8 cellular contexts compared by ENCODE assay signal in genomic region chr1:47262787-47263413, GRCh38. TPM values are rescaled to one million over a fixed set of nuclear protein-coding genes. Genes with fewer than 3 reads are reported as not detected.
DNase-seq lines count a peak whose midpoint lies in the region; ATAC-seq, FAIRE-seq and TF ChIP-seq lines count a peak whose summit lies in the region.

No MANE protein-coding gene starts in this region.

- FAIRE-seq in H1 (lab: Jason Lieb, UNC), result peak; percentile 72

- H3K4ac ChIP-seq in H1 (replicated peaks; ENCODE audit: insufficient read length, low read depth, low read length), result no peak overlapping the region

- peaks cover 74% of the 10 kb centered on the region for H3K36me3 ChIP-seq in Loucy (ENCODE audit: insufficient read depth, low read length)
- peaks cover 0 to 36% (median 19%) of the 10 kb centered on the region in 4 experiments; a peak in 6 of 8 replicates for H3K36me3 ChIP-seq in H1 (ENCODE audit: control insufficient read depth in 2 of 4, insufficient read depth in 4 of 4, low read length in 3 of 4)
- H3K36me3 ChIP-seq in naive thymus-derived CD4-positive, alpha-beta T cell (ENCODE audit: control insufficient read depth in 2 of 3, insufficient read depth in 3 of 3, low read length in 3 of 3), result no peaks in the 10 kb centered on the region

- H3K23me2 ChIP-seq in H1 (ENCODE audit: low read depth, low read length), result 0 out of 2 replicates have a peak, but pooled peaks cover 2% of the 10 kb centered on the region

- no peak overlapping the region for H3K18ac ChIP-seq in H1 (ENCODE audit: extremely low read depth, low read length)

- no peak overlapping the region for H3K27ac Mint-ChIP-seq in naive thymus-derived CD4-positive, alpha-beta T cell

- H3K36me3 Mint-ChIP-seq in naive thymus-derived CD4-positive, alpha-beta T cell, result peaks cover 0 to 19% (median 0%) of the 10 kb centered on the region in 5 donors

- H3K27me3 ChIP-seq in Loucy (ENCODE audit: insufficient read depth, low read length, poor library complexity, severe bottlenecking), result no peaks in the 10 kb centered on the region
- no peaks in the 10 kb centered on the region for H3K27me3 ChIP-seq in H1 (replicated peaks in 1 of 4; ENCODE audit: control insufficient read depth in 3 of 4, extremely low read depth in 1 of 4, insufficient read depth in 3 of 4, low read length in 3 of 4)
- no peaks in the 10 kb centered on the region for H3K27me3 ChIP-seq in naive thymus-derived CD4-positive, alpha-beta T cell (ENCODE audit: control insufficient read depth in 2 of 2, insufficient read depth in 2 of 2, low read length in 2 of 2)

- peak; percentile 60 for ATAC-seq in naive thymus-derived CD4-positive, alpha-beta T cell

- no peak overlapping the region for H4K91ac ChIP-seq in H1 (replicated peaks; ENCODE audit: insufficient read length, low read length)

- TF ChIP-seq EP300 in H1 (IDR thresholded peaks at IDR 0.05; ENCODE audit: borderline replicate concordance in 1 of 2, low read depth in 2 of 2, low read length in 2 of 2), result no peak

- H2BK120ac ChIP-seq in H1 (replicated peaks; ENCODE audit: low read depth, low read length), result no peak overlapping the region

- H3K4me1 Mint-ChIP-seq in naive thymus-derived CD4-positive, alpha-beta T cell, result no peaks in the 10 kb centered on the region

- POLR2A ChIA-PET in H1 (lab: Charles Lee; ENCODE audit: partially characterized antibody), result interaction anchor here (0.7 to 1.1 kb wide), 5 partner anchors 13 to 84 kb away, joined by 3 to 5 read pairs (median 3); partner anchors contain the start of gene STIL
- POLR2A ChIA-PET in naive thymus-derived CD4-positive, alpha-beta T cell (lab: Charles Lee), result no interaction called here

- no peak overlapping the region for H2BK5ac ChIP-seq in H1 (ENCODE audit: low read depth, low read length)

- no peak overlapping the region for H2BK12ac ChIP-seq in H1 (ENCODE audit: low read depth, low read length)

- no peak overlapping the region for H2AK5ac ChIP-seq in H1 (ENCODE audit: low read depth, low read length)

- no peak overlapping the region for H3K23ac ChIP-seq in H1 (ENCODE audit: insufficient read length)

- H3K4me1 ChIP-seq in Loucy (ENCODE audit: insufficient read depth, low read length, poor library complexity, severe bottlenecking) (no peaks in the 10 kb centered on the region), H1 (replicated peaks in 1 of 4; ENCODE audit: control insufficient read depth in 3 of 4, insufficient read depth in 4 of 4, low read length in 3 of 4) (no peaks in the 10 kb centered on the region)
- no peaks in the 10 kb centered on the region for H3K4me1 ChIP-seq in naive thymus-derived CD4-positive, alpha-beta T cell (ENCODE audit: control insufficient read depth in 2 of 2, insufficient read depth in 2 of 2, low read length in 2 of 2)

- peak; percentile 70 to 76 for TF ChIP-seq RAD21 in H1 (IDR thresholded peaks at IDR 0.05 in 1 of 2, conservative IDR thresholded peaks at IDR 0.05 in 1 of 2; ENCODE audit: low read depth in 2 of 2, low read length in 2 of 2)

- H4K8ac ChIP-seq in H1 (ENCODE audit: extremely low read depth, insufficient read depth, low read length), result no peak overlapping the region

- no peak overlapping the region for H3K4me3 Mint-ChIP-seq in naive thymus-derived CD4-positive, alpha-beta T cell

- H3K56ac ChIP-seq in H1 (replicated peaks; ENCODE audit: insufficient read length, low read depth, low read length), result no peak overlapping the region

- H3K4me2 ChIP-seq in Loucy (ENCODE audit: low read depth, low read length, poor library complexity, severe bottlenecking) (no peak overlapping the region), H1 (ENCODE audit: insufficient read depth in 1 of 2, low read depth in 2 of 2, low read length in 2 of 2) (no peak overlapping the region)

- no peak overlapping the region for H3K14ac ChIP-seq in H1 (ENCODE audit: insufficient read length)

- H3K27me3 Mint-ChIP-seq in naive thymus-derived CD4-positive, alpha-beta T cell, result no peaks in the 10 kb centered on the region

- H3K79me2 ChIP-seq in Loucy (ENCODE audit: insufficient read depth, low read length) (no peaks in the 10 kb centered on the region), H1 (ENCODE audit: control insufficient read depth in 1 of 2, insufficient read depth in 2 of 2, low read length in 2 of 2) (no peaks in the 10 kb centered on the region)

- WGBS in H1 (ENCODE audit: extremely low coverage in 1 of 2, insufficient coverage in 1 of 2, insufficient read length in 1 of 2, insufficient replicate concordance in 2 of 2, low coverage in 1 of 2, low lambda C conversion rate in 2 of 2, missing lambda C conversion rate in 1 of 2), 2 experiments, result 88% methylated on average over 1 of the region's 1 CpG; no CpG with 5 or more reads in 1 of the 2 experiments

- H3K79me1 ChIP-seq in H1 (ENCODE audit: low read depth, low read length), result no peaks in the 10 kb centered on the region

- no peak overlapping the region for H2BK15ac ChIP-seq in H1 (ENCODE audit: low read length)

- H2BK20ac ChIP-seq in H1 (ENCODE audit: low read length), result no peak overlapping the region

- no peak overlapping the region for H4K5ac ChIP-seq in H1 (ENCODE audit: insufficient read length, low read depth, low read length)

- H3K9me3 ChIP-seq in Loucy (ENCODE audit: insufficient read depth, low read depth, low read length) (no peaks in the 10 kb centered on the region), H1 (ENCODE audit: insufficient read depth in 2 of 2, low read depth in 1 of 2, low read length in 1 of 2) (no peaks in the 10 kb centered on the region)
- H3K9me3 ChIP-seq in naive thymus-derived CD4-positive, alpha-beta T cell (ENCODE audit: control insufficient read depth in 2 of 3, low read length in 3 of 3), result no peaks in the 10 kb centered on the region

- no peak overlapping the region for H3K4me3 ChIP-seq in Loucy (ENCODE audit: low read length, poor library complexity, severe bottlenecking)
- no peak overlapping the region for H3K4me3 ChIP-seq in H1 (ENCODE audit: extremely low read depth in 1 of 4, insufficient read depth in 2 of 4, low read depth in 3 of 4, low read length in 4 of 4)
- H3K4me3 ChIP-seq in naive thymus-derived CD4-positive, alpha-beta T cell (ENCODE audit: low read length), result no peak overlapping the region

- no peaks in the 10 kb centered on the region for H3K9me3 Mint-ChIP-seq in naive thymus-derived CD4-positive, alpha-beta T cell

- DNase-seq in AG08395 (ENCODE audit: low spot score) (peak; percentile 65), GM10266 (ENCODE audit: extremely low spot score) (peak; percentile 42), UCSD-AML1 (lab: John Stamatoyannopoulos, UW; ENCODE audit: unreplicated experiment) (peak; percentile 31), H1 (ENCODE audit: low read depth in 1 of 2, low spot score in 2 of 2) (peak in 1 of 2 experiments; percentile 73), posterior cingulate gyrus (no peak), GOT3 (lab: John Stamatoyannopoulos, UW) (no peak)
- DNase-seq in naive thymus-derived CD4-positive, alpha-beta T cell, result peak in 6 of 9 donors; percentile 5 to 26 (median 16)

- TF ChIP-seq CTCF in GM10266 (IDR thresholded peaks at IDR 0.05; ENCODE audit: control insufficient read depth, insufficient read depth, low read depth, missing control alignments) (peak; percentile 70), Loucy (conservative IDR thresholded peaks at IDR 0.05; ENCODE audit: low read length) (peak; percentile 83), H1 (IDR thresholded peaks at IDR 0.05; ENCODE audit: control extremely low read depth in 1 of 3, insufficient read depth in 1 of 3, low read depth in 1 of 3, low read length in 3 of 3) (peak in 2 of 3 experiments; percentile 80 to 82; a peak in 3 of 4 replicates)

- no peak overlapping the region for H3K27ac ChIP-seq in H1 (ENCODE audit: low read depth, low read length)
- no peak overlapping the region for H3K27ac ChIP-seq in naive thymus-derived CD4-positive, alpha-beta T cell (ENCODE audit: low read depth, low read length)

- no peaks in the 10 kb centered on the region for H3F3A ChIP-seq in Loucy (ENCODE audit: low read depth)

- TF ChIP-seq POLR2A in H1 (IDR thresholded peaks at IDR 0.05; ENCODE audit: control extremely low read depth in 1 of 2, low read depth in 2 of 2, low read length in 2 of 2), result no peak

- no peaks in the 10 kb centered on the region for H3K9me2 ChIP-seq in Loucy (replicated peaks; ENCODE audit: low read depth, low read length)

- CTCF ChIA-PET in H1 (lab: Charles Lee; ENCODE audit: partially characterized antibody), result interaction anchor here (0.6 to 7.8 kb wide), 31 partner anchors 12 to 567 kb away, joined by 3 to 176 read pairs (median 4); partner anchors contain the start of gene PDZK1IP1
- CTCF ChIA-PET in naive thymus-derived CD4-positive, alpha-beta T cell (lab: Charles Lee), result interaction anchor here (0.7 to 1.5 kb wide), 3 partner anchors 12 to 87 kb away, joined by 4 to 6 read pairs (median 4); no protein-coding TSS in a partner anchor

- no peaks in the 10 kb centered on the region for H4K20me1 ChIP-seq in Loucy (ENCODE audit: insufficient read depth, low read length, poor library complexity, severe bottlenecking)
- H4K20me1 ChIP-seq in H1 (replicated peaks in 1 of 2; ENCODE audit: control insufficient read depth in 1 of 2, insufficient read depth in 2 of 2, low read length in 2 of 2), result no peaks in the 10 kb centered on the region

- intact Hi-C loops in naive thymus-derived CD4-positive, alpha-beta T cell (cut with micrococcal nuclease), result loop anchor here (1.0 to 5.0 kb wide), 3 partner anchors 70 to 86 kb away; no protein-coding TSS in a partner anchor
- intact Hi-C loops in posterior cingulate gyrus (cut with DNase I), result no loop called here

- H3K9ac ChIP-seq in Loucy (ENCODE audit: low read depth, low read length, poor library complexity, severe bottlenecking) (no peak overlapping the region), H1 (replicated peaks in 1 of 4; ENCODE audit: extremely low read depth in 1 of 4, low read depth in 3 of 4, low read length in 3 of 4) (no peak overlapping the region)

- no peak overlapping the region for H2AFZ ChIP-seq in Loucy (ENCODE audit: low read length)
- no peak overlapping the region for H2AFZ ChIP-seq in H1 (ENCODE audit: low read length)

RNA-seq across cellular contexts. Expression of gene TAL1, which starts 30.9 kb away (rescaled TPM):
- total RNA-seq in H1 (2021; fragmentation: NEBNext Ultra II Directional; extraction: Animal tissue kit (Norgen Biotek cat#: 25700)), result 0.15 TPM in 1 of 2 replicates, not detected in the other
- polyA plus RNA-seq in H1 (2011; rRNA removed), result 0.06 and 0.09 TPM in 2 replicates
- 0.12 TPM for polyA plus RNA-seq in H1 (2011; cell fraction: cytosol; rRNA removed)
- 0.10 TPM for polyA plus RNA-seq in H1 (2011; cell fraction: nucleus; rRNA removed)
- 0.05 to 0.11 TPM (median 0.06 TPM) in 3 of 4 replicates, not detected in the other for polyA plus RNA-seq in H1 (2012, experiment 1 of 2)
- 0.05 TPM for polyA plus RNA-seq in H1 (2012, experiment 2 of 2)
- not detected for polyA plus RNA-seq in H1 (2013, experiment 1 of 2)
- 0.02 TPM for polyA plus RNA-seq in H1 (2013, experiment 2 of 2)
- 0.10 and 0.28 TPM in 2 replicates for polyA minus RNA-seq in H1 (2011; rRNA and poly(A)+ RNA removed)
- polyA minus RNA-seq in H1 (2011; cell fraction: cytosol; rRNA and poly(A)+ RNA removed), result not detected
- polyA minus RNA-seq in H1 (2011; cell fraction: nucleus; rRNA and poly(A)+ RNA removed), result not detected
- total RNA-seq in naive thymus-derived CD4-positive, alpha-beta T cell, result 1 to 10 TPM in 1 of 5 experiments, under 1 TPM in 1, not detected in 3; 0.42 to 4.0 TPM
- polyA plus RNA-seq in naive thymus-derived CD4-positive, alpha-beta T cell, result not detected

RNA-seq across cellular contexts. Expression of gene STIL, which starts 51.0 kb away (rescaled TPM):
- 25.1 and 26.5 TPM in 2 replicates for total RNA-seq in H1 (2021; fragmentation: NEBNext Ultra II Directional; extraction: Animal tissue kit (Norgen Biotek cat#: 25700))
- 7.7 and 13.6 TPM in 2 replicates for polyA plus RNA-seq in H1 (2011; rRNA removed)
- 13.0 TPM for polyA plus RNA-seq in H1 (2011; cell fraction: cytosol; rRNA removed)
- 8.4 TPM for polyA plus RNA-seq in H1 (2011; cell fraction: nucleus; rRNA removed)
- polyA plus RNA-seq in H1 (2012, experiment 1 of 2), result 10.7 to 17.6 TPM (median 13.1 TPM) in 4 replicates
- polyA plus RNA-seq in H1 (2012, experiment 2 of 2), result 0.66 TPM
- polyA plus RNA-seq in H1 (2013, experiment 1 of 2), result 15.3 TPM
- polyA plus RNA-seq in H1 (2013, experiment 2 of 2), result 14.7 TPM
- 68.2 and 78.2 TPM in 2 replicates for polyA minus RNA-seq in H1 (2011; rRNA and poly(A)+ RNA removed)
- polyA minus RNA-seq in H1 (2011; cell fraction: cytosol; rRNA and poly(A)+ RNA removed), result 19.2 TPM
- polyA minus RNA-seq in H1 (2011; cell fraction: nucleus; rRNA and poly(A)+ RNA removed), result 39.3 TPM
- 10 to 100 TPM in 1 of 5 experiments, 1 to 10 TPM in 4; 1.3 to 28.5 (median 1.9) TPM for total RNA-seq in naive thymus-derived CD4-positive, alpha-beta T cell
- polyA plus RNA-seq in naive thymus-derived CD4-positive, alpha-beta T cell, result under 1 TPM; 0.47 to 0.69 TPM

Comparison
In these comparisons a context has a peak if more than half of its experiments do, and no peak if none do; other contexts are left out.
1. DNase-seq: peak in AG08395 (single experiment), GM10266 (single experiment), UCSD-AML1 (single experiment) and naive thymus-derived CD4-positive, alpha-beta T cell (6 of 9); none in posterior cingulate gyrus (0 of 10) and GOT3 (single experiment).
2. Peak in every context shown above with its lines, with median percentiles within 50 percentile points of each other: CTCF ChIP-seq.